Comparison of ENCODE assay signal across 4 cellular contexts in genomic region chr20:45909336-45909808, GRCh38.
TF ChIP-seq lines count a peak whose summit lies in the region.

No MANE protein-coding gene starts in this region.

TF ChIP-seq in SK-N-SH, 30 proteins besides CTCF, POLR2A, EP300 and RAD21 (continues in another document):
- TF ChIP-seq RCOR1 (IDR thresholded peaks at IDR 0.05; ENCODE audit: low read length) (no peak), ELF1 (IDR thresholded peaks at IDR 0.05) (no peak), SIN3A (IDR thresholded peaks at IDR 0.05; ENCODE audit: borderline replicate concordance, low read depth, low read length) (no peak), GABPA (IDR thresholded peaks at IDR 0.05; ENCODE audit: low read depth) (no peak), GATA2 (CRISPR knock-in tag; IDR thresholded peaks at IDR 0.05) (no peak), ZBTB33 (IDR thresholded peaks at IDR 0.05; ENCODE audit: borderline replicate concordance, low read depth) (no peak), TCF12 (IDR thresholded peaks at IDR 0.05) (no peak), POLR2AphosphoS5 (IDR thresholded peaks at IDR 0.05; ENCODE audit: low read depth, low read length) (no peak), NFIC (IDR thresholded peaks at IDR 0.05; ENCODE audit: borderline replicate concordance) (no peak), RFX5 (IDR thresholded peaks at IDR 0.05; ENCODE audit: low read length) (no peak), MEF2A (IDR thresholded peaks at IDR 0.05; ENCODE audit: borderline replicate concordance, low read depth) (no peak), JUND (IDR thresholded peaks at IDR 0.05) (no peak), CHD2 (IDR thresholded peaks at IDR 0.05; ENCODE audit: low read length, partially characterized antibody) (no peak), RXRA (IDR thresholded peaks at IDR 0.05; ENCODE audit: borderline replicate concordance, low read depth) (no peak), FOXM1 (IDR thresholded peaks at IDR 0.05; ENCODE audit: low read depth) (no peak)
- TF ChIP-seq, protein P1, sequence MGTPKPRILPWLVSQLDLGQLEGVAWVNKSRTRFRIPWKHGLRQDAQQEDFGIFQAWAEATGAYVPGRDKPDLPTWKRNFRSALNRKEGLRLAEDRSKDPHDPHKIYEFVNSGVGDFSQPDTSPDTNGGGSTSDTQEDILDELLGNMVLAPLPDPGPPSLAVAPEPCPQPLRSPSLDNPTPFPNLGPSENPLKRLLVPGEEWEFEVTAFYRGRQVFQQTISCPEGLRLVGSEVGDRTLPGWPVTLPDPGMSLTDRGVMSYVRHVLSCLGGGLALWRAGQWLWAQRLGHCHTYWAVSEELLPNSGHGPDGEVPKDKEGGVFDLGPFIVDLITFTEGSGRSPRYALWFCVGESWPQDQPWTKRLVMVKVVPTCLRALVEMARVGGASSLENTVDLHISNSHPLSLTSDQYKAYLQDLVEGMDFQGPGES (IDR thresholded peaks at IDR 0.05; ENCODE audit: low read depth, low read length) = no peak
- TF ChIP-seq, protein P2, sequence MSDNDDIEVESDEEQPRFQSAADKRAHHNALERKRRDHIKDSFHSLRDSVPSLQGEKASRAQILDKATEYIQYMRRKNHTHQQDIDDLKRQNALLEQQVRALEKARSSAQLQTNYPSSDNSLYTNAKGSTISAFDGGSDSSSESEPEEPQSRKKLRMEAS (IDR thresholded peaks at IDR 0.05; ENCODE audit: low read depth) = no peak

TF ChIP-seq in SK-N-SH treated with all-trans-retinoic acid at 6 μM for 48 hours, 23 proteins besides CTCF, POLR2A, EP300 and RAD21 (continues in another document):
- TF ChIP-seq POU6F1 (CRISPR knock-in tag; IDR thresholded peaks at IDR 0.05; ENCODE audit: borderline replicate concordance, low read depth) (no peak), SNAI2 (CRISPR knock-in tag; IDR thresholded peaks at IDR 0.05) (no peak), ZNF565 (CRISPR knock-in tag; conservative IDR thresholded peaks at IDR 0.05; ENCODE audit: low read depth) (no peak), ZNF70 (CRISPR knock-in tag; IDR thresholded peaks at IDR 0.05) (no peak), CSDC2 (CRISPR knock-in tag; IDR thresholded peaks at IDR 0.05) (no peak), ZFP30 (CRISPR knock-in tag; IDR thresholded peaks at IDR 0.05) (no peak), ZC3H10 (CRISPR knock-in tag; IDR thresholded peaks at IDR 0.05) (no peak), TOX (CRISPR knock-in tag; IDR thresholded peaks at IDR 0.05; ENCODE audit: borderline replicate concordance) (no peak), ISL1 (CRISPR knock-in tag; IDR thresholded peaks at IDR 0.05) (no peak)
- TF ChIP-seq, protein P3, sequence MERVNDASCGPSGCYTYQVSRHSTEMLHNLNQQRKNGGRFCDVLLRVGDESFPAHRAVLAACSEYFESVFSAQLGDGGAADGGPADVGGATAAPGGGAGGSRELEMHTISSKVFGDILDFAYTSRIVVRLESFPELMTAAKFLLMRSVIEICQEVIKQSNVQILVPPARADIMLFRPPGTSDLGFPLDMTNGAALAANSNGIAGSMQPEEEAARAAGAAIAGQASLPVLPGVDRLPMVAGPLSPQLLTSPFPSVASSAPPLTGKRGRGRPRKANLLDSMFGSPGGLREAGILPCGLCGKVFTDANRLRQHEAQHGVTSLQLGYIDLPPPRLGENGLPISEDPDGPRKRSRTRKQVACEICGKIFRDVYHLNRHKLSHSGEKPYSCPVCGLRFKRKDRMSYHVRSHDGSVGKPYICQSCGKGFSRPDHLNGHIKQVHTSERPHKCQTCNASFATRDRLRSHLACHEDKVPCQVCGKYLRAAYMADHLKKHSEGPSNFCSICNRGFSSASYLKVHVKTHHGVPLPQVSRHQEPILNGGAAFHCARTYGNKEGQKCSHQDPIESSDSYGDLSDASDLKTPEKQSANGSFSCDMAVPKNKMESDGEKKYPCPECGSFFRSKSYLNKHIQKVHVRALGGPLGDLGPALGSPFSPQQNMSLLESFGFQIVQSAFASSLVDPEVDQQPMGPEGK (CRISPR knock-in tag; IDR thresholded peaks at IDR 0.05; ENCODE audit: borderline replicate concordance) = no peak
- TF ChIP-seq, protein P4, sequence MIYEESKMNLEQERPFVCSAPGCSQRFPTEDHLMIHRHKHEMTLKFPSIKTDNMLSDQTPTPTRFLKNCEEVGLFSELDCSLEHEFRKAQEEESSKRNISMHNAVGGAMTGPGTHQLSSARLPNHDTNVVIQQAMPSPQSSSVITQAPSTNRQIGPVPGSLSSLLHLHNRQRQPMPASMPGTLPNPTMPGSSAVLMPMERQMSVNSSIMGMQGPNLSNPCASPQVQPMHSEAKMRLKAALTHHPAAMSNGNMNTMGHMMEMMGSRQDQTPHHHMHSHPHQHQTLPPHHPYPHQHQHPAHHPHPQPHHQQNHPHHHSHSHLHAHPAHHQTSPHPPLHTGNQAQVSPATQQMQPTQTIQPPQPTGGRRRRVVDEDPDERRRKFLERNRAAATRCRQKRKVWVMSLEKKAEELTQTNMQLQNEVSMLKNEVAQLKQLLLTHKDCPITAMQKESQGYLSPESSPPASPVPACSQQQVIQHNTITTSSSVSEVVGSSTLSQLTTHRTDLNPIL (CRISPR knock-in tag; IDR thresholded peaks at IDR 0.05; ENCODE audit: low read depth) = no peak

TF ChIP-seq in K562, 482 proteins besides CTCF, POLR2A, EP300 and RAD21 (continues in another document):
- TF ChIP-seq ATF3 (IDR thresholded peaks at IDR 0.05) (no peak), ATF3 (CRISPR knock-in tag; conservative IDR thresholded peaks at IDR 0.05) (no peak), ZKSCAN3 (CRISPR knock-in tag; IDR thresholded peaks at IDR 0.05) (no peak), RBM22 (IDR thresholded peaks at IDR 0.05; ENCODE audit: low read depth, low read length, poor library complexity, severe bottlenecking) (no peak), TCF7 (IDR thresholded peaks at IDR 0.05; ENCODE audit: borderline replicate concordance) (no peak), PCBP2 (IDR thresholded peaks at IDR 0.05; ENCODE audit: low read depth, low read length, poor library complexity, severe bottlenecking) (no peak), RBFOX2 (IDR thresholded peaks at IDR 0.05; ENCODE audit: low read depth, low read length) (0 out of 2 replicates have a peak, but pooled peaks have one; percentile 21), KHSRP (IDR thresholded peaks at IDR 0.05) (no peak)
- TF ChIP-seq, protein P5, sequence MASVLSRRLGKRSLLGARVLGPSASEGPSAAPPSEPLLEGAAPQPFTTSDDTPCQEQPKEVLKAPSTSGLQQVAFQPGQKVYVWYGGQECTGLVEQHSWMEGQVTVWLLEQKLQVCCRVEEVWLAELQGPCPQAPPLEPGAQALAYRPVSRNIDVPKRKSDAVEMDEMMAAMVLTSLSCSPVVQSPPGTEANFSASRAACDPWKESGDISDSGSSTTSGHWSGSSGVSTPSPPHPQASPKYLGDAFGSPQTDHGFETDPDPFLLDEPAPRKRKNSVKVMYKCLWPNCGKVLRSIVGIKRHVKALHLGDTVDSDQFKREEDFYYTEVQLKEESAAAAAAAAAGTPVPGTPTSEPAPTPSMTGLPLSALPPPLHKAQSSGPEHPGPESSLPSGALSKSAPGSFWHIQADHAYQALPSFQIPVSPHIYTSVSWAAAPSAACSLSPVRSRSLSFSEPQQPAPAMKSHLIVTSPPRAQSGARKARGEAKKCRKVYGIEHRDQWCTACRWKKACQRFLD (CRISPR knock-in tag; IDR thresholded peaks at IDR 0.05) = 0 out of 2 replicates have a peak, but pooled peaks have one; percentile 1
- TF ChIP-seq, protein P6, sequence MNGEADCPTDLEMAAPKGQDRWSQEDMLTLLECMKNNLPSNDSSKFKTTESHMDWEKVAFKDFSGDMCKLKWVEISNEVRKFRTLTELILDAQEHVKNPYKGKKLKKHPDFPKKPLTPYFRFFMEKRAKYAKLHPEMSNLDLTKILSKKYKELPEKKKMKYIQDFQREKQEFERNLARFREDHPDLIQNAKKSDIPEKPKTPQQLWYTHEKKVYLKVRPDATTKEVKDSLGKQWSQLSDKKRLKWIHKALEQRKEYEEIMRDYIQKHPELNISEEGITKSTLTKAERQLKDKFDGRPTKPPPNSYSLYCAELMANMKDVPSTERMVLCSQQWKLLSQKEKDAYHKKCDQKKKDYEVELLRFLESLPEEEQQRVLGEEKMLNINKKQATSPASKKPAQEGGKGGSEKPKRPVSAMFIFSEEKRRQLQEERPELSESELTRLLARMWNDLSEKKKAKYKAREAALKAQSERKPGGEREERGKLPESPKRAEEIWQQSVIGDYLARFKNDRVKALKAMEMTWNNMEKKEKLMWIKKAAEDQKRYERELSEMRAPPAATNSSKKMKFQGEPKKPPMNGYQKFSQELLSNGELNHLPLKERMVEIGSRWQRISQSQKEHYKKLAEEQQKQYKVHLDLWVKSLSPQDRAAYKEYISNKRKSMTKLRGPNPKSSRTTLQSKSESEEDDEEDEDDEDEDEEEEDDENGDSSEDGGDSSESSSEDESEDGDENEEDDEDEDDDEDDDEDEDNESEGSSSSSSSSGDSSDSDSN (IDR thresholded peaks at IDR 0.05; ENCODE audit: borderline replicate concordance in 1 of 2, low read depth in 2 of 2, low read length in 2 of 2) = no peak
- TF ChIP-seq, protein P7, sequence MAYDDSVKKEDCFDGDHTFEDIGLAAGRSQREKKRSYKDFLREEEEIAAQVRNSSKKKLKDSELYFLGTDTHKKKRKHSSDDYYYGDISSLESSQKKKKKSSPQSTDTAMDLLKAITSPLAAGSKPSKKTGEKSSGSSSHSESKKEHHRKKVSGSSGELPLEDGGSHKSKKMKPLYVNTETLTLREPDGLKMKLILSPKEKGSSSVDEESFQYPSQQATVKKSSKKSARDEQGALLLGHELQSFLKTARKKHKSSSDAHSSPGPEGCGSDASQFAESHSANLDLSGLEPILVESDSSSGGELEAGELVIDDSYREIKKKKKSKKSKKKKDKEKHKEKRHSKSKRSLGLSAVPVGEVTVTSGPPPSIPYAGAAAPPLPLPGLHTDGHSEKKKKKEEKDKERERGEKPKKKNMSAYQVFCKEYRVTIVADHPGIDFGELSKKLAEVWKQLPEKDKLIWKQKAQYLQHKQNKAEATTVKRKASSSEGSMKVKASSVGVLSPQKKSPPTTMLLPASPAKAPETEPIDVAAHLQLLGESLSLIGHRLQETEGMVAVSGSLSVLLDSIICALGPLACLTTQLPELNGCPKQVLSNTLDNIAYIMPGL (CRISPR knock-in tag; IDR thresholded peaks at IDR 0.05) = no peak

TF ChIP-seq in liver, 16 proteins besides CTCF, POLR2A, EP300 and RAD21:
- TF ChIP-seq FOXA2 (IDR thresholded peaks at IDR 0.05) (no peak), HNF4A (conservative IDR thresholded peaks at IDR 0.05) (peak; percentile 43 to 52)
